In the genomic region with DNA sequence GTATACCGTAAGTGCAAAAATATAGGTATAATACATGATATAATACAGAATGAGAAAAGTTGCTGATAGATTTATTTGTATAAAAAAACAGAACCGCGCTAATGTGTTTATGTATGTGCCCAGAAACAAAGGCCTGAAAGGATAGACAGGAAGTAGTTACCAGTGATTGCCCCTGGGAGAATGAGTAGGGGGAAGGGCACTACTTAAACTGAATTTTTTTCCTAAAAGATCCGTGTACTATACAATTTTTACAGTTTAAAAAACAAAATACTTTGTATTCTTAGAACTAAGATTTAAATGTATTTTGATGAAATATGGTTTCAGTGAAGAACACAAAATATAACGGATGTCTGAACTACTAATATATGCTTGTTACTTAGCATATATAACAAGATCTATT, we compare ENCODE assay signal across 11 cellular contexts. TPM values are rescaled to one million over a fixed set of nuclear protein-coding genes. Genes with fewer than 3 reads are reported as not detected.
DNase-seq lines count a peak whose midpoint lies in the region; ATAC-seq, FAIRE-seq and TF ChIP-seq lines count a peak whose summit lies in the region.
"Had no signal": no experiment of that assay in that cellular context is flagged by ENCODE, and none has a peak within 500 bp of the region (broad histone marks: within the 10 kb centered on the region; RNA-seq: fewer than 3 reads in every experiment).

No MANE protein-coding gene starts in this region.

- peak; percentile 18 for DNase-seq in NCI-H2029 treated with DMSO at 0.1 percent for 48 hours (lab: John Stamatoyannopoulos, UW)
- DNase-seq in NCI-H2029 (lab: John Stamatoyannopoulos, UW) = no peak
- DNase-seq in NCI-H774 (lab: John Stamatoyannopoulos, UW) = peak; percentile 10
- no peak for DNase-seq in GM12878 (ENCODE audit: low read depth, low spot score)
- DNase-seq in pancreas = no peak
- no peak for DNase-seq in cortex of kidney (lab: John Stamatoyannopoulos, UW)
- no peak for DNase-seq in MG63
- DNase-seq in NCI-H2171 (lab: John Stamatoyannopoulos, UW) = no peak
- DNase-seq: activated T-cell treated with anti-CD3 and anti-CD28 coated beads, Interleukin-2, amount 50 U/mL, for 48 hours had no signal

- H3K9ac ChIP-seq in GM12878 (ENCODE audit: control insufficient read depth, insufficient read depth, low read length) = peak overlapping the region; percentile 78

- CTCF ChIA-PET in GM12878 (lab: Yijun Ruan, JAX) = no interaction called here

- H3K9me3 ChIP-seq in GM12878 (replicated peaks; ENCODE audit: control insufficient read depth, insufficient read depth, low read length) = no peaks in the 10 kb centered on the region; the same call in 2 of the 3 replicates
- H3K9me3 ChIP-seq in pancreas = no peaks in the 10 kb centered on the region
- no peaks in the 10 kb centered on the region for H3K9me3 ChIP-seq in MG63

- no peaks in the 10 kb centered on the region for H3K27me3 ChIP-seq in GM12878 (replicated peaks in 1 of 2; ENCODE audit: control insufficient read depth in 2 of 2, insufficient read depth in 2 of 2, low read length in 1 of 2)
- no peaks in the 10 kb centered on the region for H3K27me3 ChIP-seq in pancreas
- H3K27me3 ChIP-seq in MG63 = no peaks in the 10 kb centered on the region

- no peak for FAIRE-seq in GM12878 (lab: Jason Lieb, UNC)
- FAIRE-seq in pancreas (lab: Jason Lieb, UNC) = peak; percentile 17

- intact Hi-C loops in GM12878 (cut with micrococcal nuclease; ENCODE audit: unreplicated experiment) = loop anchor here (5.0 to 10.0 kb wide), 2 partner anchors 73 to 1640 kb away; partner anchors contain the start of genes CCDC6 and UBE2D1
- intact Hi-C loops in pancreas (cut with DNase I) = no loop called here

- POLR2A ChIA-PET in GM12878 (lab: Charles Lee) = no interaction called here

- H4K20me1 ChIP-seq in GM12878 (ENCODE audit: control insufficient read depth, insufficient read depth) = no peaks in the 10 kb centered on the region

- H3K4me1 ChIP-seq in GM12878 (ENCODE audit: control insufficient read depth, insufficient read depth, low read length) (no peaks in the 10 kb centered on the region), pancreas (peaks cover 0 to 17% (median 11%) of the 10 kb centered on the region in 3 donors)

- no peak for TF ChIP-seq RAD21 in GM12878 (IDR thresholded peaks at IDR 0.05; ENCODE audit: insufficient read depth, low read depth, low read length)

- no peak for ATAC-seq in GM12878
- no peak for ATAC-seq in pancreas
- ATAC-seq: stimulated activated memory B cell treated with anti-CD40 and anti-IgM and Interleukin-4, amounts not matched to agents 10 μg/mL and 1 μg/mL and 100 μg/mL, for 72 hours had no signal

- RAD21 ChIA-PET in GM12878 (lab: Charles Lee; ENCODE audit: unreplicated experiment) = no interaction called here

- no peak for TF ChIP-seq EP300 in GM12878 (IDR thresholded peaks at IDR 0.05; ENCODE audit: borderline replicate concordance in 1 of 2, control insufficient read depth in 1 of 2, low read depth in 2 of 2, low read length in 2 of 2)

- SMC1A ChIA-PET in GM12878 (lab: Charles Lee; ENCODE audit: uncharacterized antibody, unreplicated experiment) = interaction anchor here (0.7 kb wide), 1 partner anchor 26 kb away, joined by 3 read pairs; no protein-coding TSS in a partner anchor

- H2AFZ ChIP-seq in GM12878 (ENCODE audit: control insufficient read depth, low read depth, low read length) = peak overlapping the region; percentile 15; the same call in 1 of the 2 replicates

- no TSS peak for BruUV-seq in GM12878 (replicated peaks; lab: Mats Ljungman, UMichigan)

- H3K36me3 ChIP-seq in GM12878 (ENCODE audit: control insufficient read depth in 2 of 2, insufficient read depth in 2 of 2, low read length in 1 of 2) (0 out of 4 replicates have a peak, but pooled peaks cover 0 to under 1% of the 10 kb centered on the region in 2 experiments), pancreas (no peaks in the 10 kb centered on the region), MG63 (no peaks in the 10 kb centered on the region)

- TF ChIP-seq POLR2A in GM12878 (IDR thresholded peaks at IDR 0.05; ENCODE audit: low read depth, low read length) = no peak

- peak overlapping the region; percentile 80 for H3K27ac ChIP-seq in GM12878 (ENCODE audit: control insufficient read depth, insufficient read depth)
- H3K27ac ChIP-seq in pancreas = no peak overlapping the region
- H3K27ac ChIP-seq: RWPE1 had no signal

- H3K79me2 ChIP-seq in GM12878 (ENCODE audit: control insufficient read depth, insufficient read depth, low read length) = peaks cover 80% of the 10 kb centered on the region

- H3K4me2 ChIP-seq in GM12878 (ENCODE audit: control insufficient read depth, insufficient read depth) = peak overlapping the region; percentile 84

- WGBS in GM12878 (ENCODE audit: insufficient coverage, insufficient replicate concordance, low lambda C conversion rate, missing lambda C conversion rate) = 28% methylated on average over 5 of the region's 5 CpGs
- 38 to 43% methylated on average over 5 of the region's 5 CpGs for WGBS in pancreas, 2 donors

- in situ Hi-C loops in GM12878 (cut with MboI) = no loop called here

- H3K4me3 ChIP-seq in GM12878 = peak overlapping the region; percentile 80
- H3K4me3 ChIP-seq in pancreas = no peak overlapping the region
- H3K4me3 ChIP-seq in MG63 = no peak overlapping the region; the same call in 1 of the 2 replicates

- no peak for TF ChIP-seq CTCF in GM12878 (IDR thresholded peaks at IDR 0.05 in 2 of 3, conservative IDR thresholded peaks at IDR 0.05 in 1 of 3; ENCODE audit: control insufficient read depth in 2 of 3, extremely low read depth in 1 of 3, insufficient read depth in 1 of 3, low read depth in 3 of 3, low read length in 3 of 3)
- no peak for TF ChIP-seq CTCF in pancreas (IDR thresholded peaks at IDR 0.05)

TF ChIP-seq in GM12878, 131 proteins besides CTCF, POLR2A, EP300 and RAD21 (continues in another document):
- TF ChIP-seq NR2C1 (IDR thresholded peaks at IDR 0.05) = peak; percentile 9; the same call in 1 of the 2 replicates
- TF ChIP-seq BCL3 (IDR thresholded peaks at IDR 0.05; ENCODE audit: borderline replicate concordance, insufficient read depth, low read depth, low read length, poor library complexity, severe bottlenecking) = no peak
- peak; percentile 41; the same call in 1 of the 2 replicates for TF ChIP-seq GABPA (IDR thresholded peaks at IDR 0.05; ENCODE audit: low read depth)
- peak; percentile 60 for TF ChIP-seq MEF2B (IDR thresholded peaks at IDR 0.05; ENCODE audit: partially characterized antibody, poor library complexity, severe bottlenecking)
- TF ChIP-seq FOXM1 (IDR thresholded peaks at IDR 0.05; ENCODE audit: low read depth, low read length) = no peak

RNA-seq across cellular contexts. Expression of gene IPMK, which starts 2.9 kb away (rescaled TPM):
- 20.1 TPM in 2 replicates for total RNA-seq in GM12878 (2013; cell fraction: nucleolus; rRNA removed)
- total RNA-seq in GM12878 (2014; rRNA removed) (3.7 and 4.2 TPM in 2 replicates), GM12878 (2014; rRNA removed; fragmentation: Illumina TruSeq; extraction: Trizol) (4.4 and 4.6 TPM in 2 replicates), GM12878 (2021) (3.5 and 3.8 TPM in 2 replicates), pancreas (1 to 10 TPM; 2.2 to 4.6 (median 3.0) TPM)
- polyA plus RNA-seq in GM12878 (2011; ENCODE audit: low read depth) = 1.3 TPM
- polyA plus RNA-seq in GM12878 (2011; rRNA removed) (7.5 and 14.8 TPM in 2 replicates), GM12878 (2014; fragmentation: Illumina TruSeq; extraction: Trizol) (3.4 and 4.2 TPM in 2 replicates), GM12878 (2014; fragmentation: Nextera tagmentation; extraction: Ambion mirVana) (1 to 10 TPM in 1 of 2 experiments, under 1 TPM in 1; 0.84 to 1.5 TPM), GM12878 (2014; rRNA removed) (2.0 and 2.3 TPM in 2 replicates), GM12878 (2016; fragmentation: Nextera tagmentation; extraction: Ambion mirVana) (1 to 10 TPM; 3.8 to 4.1 TPM), pancreas (1 to 10 TPM; 1.1 to 2.2 TPM)
- polyA plus RNA-seq in GM12878 (2011; cell fraction: cytosol; rRNA removed) = 1.7 and 1.9 TPM in 2 replicates
- polyA plus RNA-seq in GM12878 (2011; cell fraction: nucleus; rRNA removed) = 4.3 and 5.3 TPM in 2 replicates
- polyA plus RNA-seq in GM12878 (2012) = 3.1 and 5.3 TPM in 2 replicates
- 4.4 and 5.3 TPM in 2 replicates for polyA minus RNA-seq in GM12878 (2011; rRNA and poly(A)+ RNA removed)
- polyA minus RNA-seq in GM12878 (2011; cell fraction: cytosol; rRNA and poly(A)+ RNA removed) = 3.5 and 4.1 TPM in 2 replicates
- 6.3 and 8.6 TPM in 2 replicates for polyA minus RNA-seq in GM12878 (2011; cell fraction: nucleus; rRNA and poly(A)+ RNA removed)
- 2.0 and 3.6 TPM in 2 replicates for total RNA-seq in MG63 (2014; rRNA removed; shearing (Covaris generic); ENCODE audit: low replicate concordance)

RNA-seq across cellular contexts. Expression of gene CISD1, which starts 4.2 kb away (rescaled TPM):
- 7.4 and 9.0 TPM in 2 replicates for total RNA-seq in GM12878 (2013; cell fraction: nucleolus; rRNA removed)
- total RNA-seq in GM12878 (2014; rRNA removed) (23.0 and 26.0 TPM in 2 replicates), GM12878 (2014; rRNA removed; fragmentation: Illumina TruSeq; extraction: Trizol) (42.7 and 46.8 TPM in 2 replicates), GM12878 (2021) (31.8 and 34.3 TPM in 2 replicates), pancreas (10 to 100 TPM in 5 of 6 donors, 1 to 10 TPM in 1; 6.1 to 15.3 (median 11.1) TPM)
- polyA plus RNA-seq in GM12878 (2011; ENCODE audit: low read depth) = 20.4 TPM
- polyA plus RNA-seq in GM12878 (2011; rRNA removed) (71.6 and 88.7 TPM in 2 replicates), GM12878 (2014; fragmentation: Illumina TruSeq; extraction: Trizol) (45.4 and 48.0 TPM in 2 replicates), GM12878 (2014; fragmentation: Nextera tagmentation; extraction: Ambion mirVana) (100 to 1,000 TPM; 156 to 162 TPM), GM12878 (2014; rRNA removed) (21.8 and 28.5 TPM in 2 replicates), GM12878 (2016; fragmentation: Nextera tagmentation; extraction: Ambion mirVana) (100 to 1,000 TPM; 129 to 139 TPM), pancreas (10 to 100 TPM in 1 of 2 donors, 1 to 10 TPM in 1; 3.2 to 18.1 TPM)
- polyA plus RNA-seq in GM12878 (2011; cell fraction: cytosol; rRNA removed) = 21.3 and 27.3 TPM in 2 replicates
- 11.8 and 13.8 TPM in 2 replicates for polyA plus RNA-seq in GM12878 (2011; cell fraction: nucleus; rRNA removed)
- polyA plus RNA-seq in GM12878 (2012) = 24.1 and 29.1 TPM in 2 replicates
- 5.0 and 11.0 TPM in 2 replicates for polyA minus RNA-seq in GM12878 (2011; rRNA and poly(A)+ RNA removed)
- polyA minus RNA-seq in GM12878 (2011; cell fraction: cytosol; rRNA and poly(A)+ RNA removed) = 4.1 and 8.7 TPM in 2 replicates
- 2.2 and 3.1 TPM in 2 replicates for polyA minus RNA-seq in GM12878 (2011; cell fraction: nucleus; rRNA and poly(A)+ RNA removed)
- 56.9 and 77.5 TPM in 2 replicates for total RNA-seq in MG63 (2014; rRNA removed; shearing (Covaris generic); ENCODE audit: low replicate concordance)

Comparison
In these comparisons a context has a peak if more than half of its experiments do, and no peak if none do; other contexts are left out.
1. DNase-seq: peak in NCI-H2029 treated with DMSO at 0.1 percent for 48 hours (single experiment) and NCI-H774 (single experiment); none in NCI-H2029 (single experiment), GM12878 (single experiment), pancreas (0 of 6), cortex of kidney (single experiment), MG63 (single experiment) and NCI-H2171 (single experiment).